ENCODE assay signal across 8 cellular contexts in genomic region chr9:129497064-129497836, GRCh38.
A peak's percentile ranks its signal among the peaks of the same experiment; 100 is the strongest.
DNase-seq lines count a peak whose midpoint lies in the region; ATAC-seq and TF ChIP-seq lines count a peak whose summit lies in the region.

No MANE protein-coding gene starts in this region.

- H3K9me2 ChIP-seq in hepatocyte (replicated peaks; ENCODE audit: insufficient read depth) = no peaks in the 10 kb centered on the region

- 13% methylated on average over 11 of the region's 17 CpGs for WGBS in hepatocyte (ENCODE audit: low lambda C conversion rate, missing lambda C conversion rate)

- H3K27ac Mint-ChIP-seq in HFFc6 = peak overlapping the region; percentile 97
- peak overlapping the region; percentile 76 for H3K27ac Mint-ChIP-seq in activated naive CD8-positive, alpha-beta T cell treated with anti-CD3 and anti-CD28 coated beads, Interleukin-2, amount 10 ng/mL, durations not matched to agents 7 days and 5 days

- peaks cover 74% of the 10 kb centered on the region for H3K4me1 ChIP-seq in hepatocyte (ENCODE audit: insufficient read depth)

- H3K9me3 ChIP-seq in AG04450 (ENCODE audit: control insufficient read depth, insufficient read depth, low read length) = no peaks in the 10 kb centered on the region
- no peaks in the 10 kb centered on the region for H3K9me3 ChIP-seq in hepatocyte (ENCODE audit: low read depth)

- no peaks in the 10 kb centered on the region for H3K9me3 Mint-ChIP-seq in HFFc6
- no peaks in the 10 kb centered on the region for H3K9me3 Mint-ChIP-seq in activated naive CD8-positive, alpha-beta T cell treated with anti-CD3 and anti-CD28 coated beads, Interleukin-2, amount 10 ng/mL, durations not matched to agents 7 days and 5 days

- POLR2A ChIA-PET in AG04450 (lab: Yijun Ruan, JAX) = interaction anchor here (0.6 to 3.9 kb wide), 33 partner anchors 8 to 357 kb away, joined by 3 to 36 read pairs (median 6); partner anchors contain the start of genes IER5L and NTMT1
- POLR2A ChIA-PET in activated naive CD8-positive, alpha-beta T cell treated with anti-CD3 and anti-CD28 coated beads, Interleukin-2, amount 10 ng/mL, durations not matched to agents 7 days and 5 days (lab: Charles Lee) = interaction anchor here (0.6 to 1.8 kb wide), 6 partner anchors 14 to 745 kb away, joined by 3 to 11 read pairs (median 3); no protein-coding TSS in a partner anchor

- ATAC-seq in activated naive CD8-positive, alpha-beta T cell treated with anti-CD3 and anti-CD28 coated beads, Interleukin-2, amount 10 ng/mL, durations not matched to agents 7 days and 5 days (ENCODE audit: low read depth) = no peak
- ATAC-seq in GM21723 (IDR thresholded peaks at IDR 0.05; ENCODE audit: unreplicated experiment) = no peak

- CTCF ChIA-PET in AG04450 (lab: Charles Lee) = interaction anchor here (1.0 to 1.6 kb wide), 4 partner anchors 114 to 366 kb away, joined by 3 to 8 read pairs (median 6); no protein-coding TSS in a partner anchor

- 0 out of 2 replicates have a peak, but pooled peaks cover 13% of the 10 kb centered on the region for H3K36me3 Mint-ChIP-seq in HFFc6 (ENCODE audit: low read depth)
- peaks cover 8% of the 10 kb centered on the region for H3K36me3 Mint-ChIP-seq in activated naive CD8-positive, alpha-beta T cell treated with anti-CD3 and anti-CD28 coated beads, Interleukin-2, amount 10 ng/mL, durations not matched to agents 7 days and 5 days

- H3K27ac ChIP-seq in AG04450 (ENCODE audit: low read depth, low read length) = peak overlapping the region; percentile 89
- peak overlapping the region; percentile 94 for H3K27ac ChIP-seq in hepatocyte

- H3K79me2 ChIP-seq in hepatocyte = peaks cover 12% of the 10 kb centered on the region

- H3K27me3 Mint-ChIP-seq in HFFc6 (ENCODE audit: insufficient read depth) = peaks cover 2% of the 10 kb centered on the region
- no peaks in the 10 kb centered on the region for H3K27me3 Mint-ChIP-seq in activated naive CD8-positive, alpha-beta T cell treated with anti-CD3 and anti-CD28 coated beads, Interleukin-2, amount 10 ng/mL, durations not matched to agents 7 days and 5 days

- H3K4me3 ChIP-seq in AG04450 (ENCODE audit: low read depth, low read length) (peak overlapping the region; percentile 76), hepatocyte (peak overlapping the region; percentile 3)

- peak overlapping the region; percentile 91 for H3K4me3 Mint-ChIP-seq in HFFc6
- H3K4me3 Mint-ChIP-seq in activated naive CD8-positive, alpha-beta T cell treated with anti-CD3 and anti-CD28 coated beads, Interleukin-2, amount 10 ng/mL, durations not matched to agents 7 days and 5 days = peak overlapping the region; percentile 76

- peaks cover 84% of the 10 kb centered on the region for H3K4me1 Mint-ChIP-seq in HFFc6 (ENCODE audit: low read depth)
- H3K4me1 Mint-ChIP-seq in activated naive CD8-positive, alpha-beta T cell treated with anti-CD3 and anti-CD28 coated beads, Interleukin-2, amount 10 ng/mL, durations not matched to agents 7 days and 5 days = peaks cover 16% of the 10 kb centered on the region

- no peak overlapping the region for H2AFZ ChIP-seq in hepatocyte

- H3K27me3 ChIP-seq in AG04450 (ENCODE audit: control insufficient read depth, insufficient read depth, low read length) (no peaks in the 10 kb centered on the region), hepatocyte (no peaks in the 10 kb centered on the region)

- peak overlapping the region; percentile 95 for H3K4me2 ChIP-seq in hepatocyte

- H4K20me1 ChIP-seq in hepatocyte (ENCODE audit: insufficient read depth, poor library complexity, severe bottlenecking) = no peaks in the 10 kb centered on the region

- no peaks in the 10 kb centered on the region for H3K36me3 ChIP-seq in hepatocyte (replicated peaks; ENCODE audit: insufficient read depth, low read depth)

- DNase-seq in AG04450 (ENCODE audit: low read depth, low spot score) (no peak), HFFc6 (peak; percentile 35), hepatocyte (ENCODE audit: low spot score) (peak; percentile 80), retina (peak; percentile 66), NCI-H774 (lab: John Stamatoyannopoulos, UW) (no peak)
- DNase-seq in activated naive CD8-positive, alpha-beta T cell treated with anti-CD3 and anti-CD28 coated beads, Interleukin-2, amount 10 ng/mL, durations not matched to agents 7 days and 5 days = no peak
- no peak for DNase-seq in activated naive CD4-positive, alpha-beta T cell (lab: John Stamatoyannopoulos, UW)

- TF ChIP-seq CTCF in AG04450 (IDR thresholded peaks at IDR 0.05; ENCODE audit: low read depth, low read length) (no peak), HFFc6 (IDR thresholded peaks at IDR 0.05) (no peak), hepatocyte (IDR thresholded peaks at IDR 0.05; ENCODE audit: poor library complexity) (peak; percentile 2)

Comparison
In these comparisons a context has a peak if more than half of its experiments do, and no peak if none do; other contexts are left out.
1. DNase-seq: peak in HFFc6 (single experiment), hepatocyte (single experiment) and retina (single experiment); none in AG04450 (single experiment), activated naive CD8-positive, alpha-beta T cell treated with anti-CD3 and anti-CD28 coated beads, Interleukin-2, amount 10 ng/mL, durations not matched to agents 7 days and 5 days (single experiment), NCI-H774 (single experiment) and activated naive CD4-positive, alpha-beta T cell (0 of 4).